Comparison of ENCODE assay signal across 18 cellular contexts in the genomic region with DNA sequence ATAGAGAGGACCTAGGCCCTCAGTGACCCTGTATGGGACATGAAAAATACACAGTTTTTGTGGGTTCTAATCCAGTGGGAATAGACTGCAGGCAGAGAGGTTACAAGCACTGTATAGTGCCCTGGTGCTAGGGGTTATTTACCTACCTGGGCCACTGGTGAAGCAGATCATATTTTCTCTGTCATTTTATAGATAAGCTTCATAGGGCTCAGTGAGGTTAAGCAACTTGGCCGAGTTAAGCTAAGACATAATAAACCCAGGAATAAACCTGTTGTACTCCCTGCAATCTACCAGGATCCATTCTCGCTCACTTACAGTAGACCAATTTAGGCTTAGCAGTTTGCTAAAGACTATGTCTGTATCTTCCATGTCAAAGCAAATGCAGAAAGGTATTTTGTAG.
DNase-seq lines count a peak whose midpoint lies in the region; ATAC-seq and TF ChIP-seq lines count a peak whose summit lies in the region.
"Had no signal": no experiment of that assay in that cellular context is flagged by ENCODE, and none has a peak within 500 bp of the region (broad histone marks: within the 10 kb centered on the region; RNA-seq: fewer than 3 reads in every experiment).

No MANE protein-coding gene starts in this region.

- DNase-seq in hepatocyte (ENCODE audit: low spot score) (no peak), mucosa of descending colon (peak in 1 of 3 donors; percentile 5), GM13977 (ENCODE audit: low spot score) (no peak), SK-N-SH (no peak)
- no peak for DNase-seq in natural killer cell treated with Interleukin-12 subunit alpha and Interleukin-12 subunit beta and Interleukin-15 and Interleukin-18, amount 100 ng/mL, for 72 hours (ENCODE audit: low spot score)
- DNase-seq: AML-193; Caco-2; Calu3; CD4-positive, alpha-beta T cell; CD8-positive, alpha-beta T cell; DMS79 treated with DMSO at 0.1 percent for 48 hours; GF-D8 had no signal

- H3K4me3 ChIP-seq in SU-DHL-6 (ENCODE audit: insufficient read depth, low read length, poor library complexity, severe bottlenecking) (no peak overlapping the region), hepatocyte (no peak overlapping the region), mucosa of descending colon (no peak overlapping the region), SK-N-SH (ENCODE audit: low read depth in 2 of 2, low read length in 1 of 2) (no peak overlapping the region)
- H3K4me3 ChIP-seq: A549; BLaER1 treated with 17β-estradiol and CSF1 and Interleukin-3, amounts not matched to agents 10 nM and 100 nM had no signal

- H3K27me3 ChIP-seq in SU-DHL-6 (ENCODE audit: low read length): no peaks in the 10 kb centered on the region
- H3K27me3 ChIP-seq in hepatocyte: no peaks in the 10 kb centered on the region
- no peaks in the 10 kb centered on the region for H3K27me3 ChIP-seq in SK-N-SH (ENCODE audit: insufficient read depth)
- H3K27me3 ChIP-seq: BLaER1 treated with 17β-estradiol and CSF1 and Interleukin-3, amounts not matched to agents 10 nM and 100 nM had no signal

- H3K4me2 ChIP-seq in SU-DHL-6 (ENCODE audit: low read depth, low read length, poor library complexity, severe bottlenecking) (no peak overlapping the region), hepatocyte (no peak overlapping the region), SK-N-SH (no peak overlapping the region)
- H3K4me2 ChIP-seq: A549; BLaER1 treated with 17β-estradiol and CSF1 and Interleukin-3, amounts not matched to agents 10 nM and 100 nM had no signal

- intact Hi-C loops in mucosa of descending colon (cut with DNase I, micrococcal nuclease): no loop called here

- H3K36me3 ChIP-seq in SU-DHL-6 (ENCODE audit: low read length) (no peaks in the 10 kb centered on the region), hepatocyte (replicated peaks; ENCODE audit: insufficient read depth, low read depth) (no peaks in the 10 kb centered on the region), mucosa of descending colon (ENCODE audit: low read depth) (no peaks in the 10 kb centered on the region), SK-N-SH (replicated peaks in 1 of 2; ENCODE audit: control insufficient read depth in 1 of 2, insufficient read depth in 2 of 2, low read length in 1 of 2) (no peaks in the 10 kb centered on the region)
- H3K36me3 ChIP-seq: BLaER1 treated with 17β-estradiol and CSF1 and Interleukin-3, amounts not matched to agents 10 nM and 100 nM had no signal

- H3K9ac ChIP-seq in SU-DHL-6 (ENCODE audit: low read length): no peak overlapping the region
- H3K9ac ChIP-seq in SK-N-SH: no peak overlapping the region
- H3K9ac ChIP-seq: BLaER1 treated with 17β-estradiol and CSF1 and Interleukin-3, amounts not matched to agents 10 nM and 100 nM had no signal

- H3K9me2 ChIP-seq in SU-DHL-6 (replicated peaks; ENCODE audit: insufficient read depth, low read length) (no peaks in the 10 kb centered on the region), hepatocyte (replicated peaks; ENCODE audit: insufficient read depth) (no peaks in the 10 kb centered on the region), SK-N-SH (0 out of 2 replicates have a peak, but pooled peaks cover 3% of the 10 kb centered on the region)

- H3K4me1 ChIP-seq in hepatocyte (ENCODE audit: insufficient read depth): peaks cover 5% of the 10 kb centered on the region
- no peaks in the 10 kb centered on the region for H3K4me1 ChIP-seq in mucosa of descending colon (ENCODE audit: low read depth)
- H3K4me1 ChIP-seq in SK-N-SH (ENCODE audit: control insufficient read depth in 1 of 2, insufficient read depth in 2 of 2, low read depth in 1 of 2, low read length in 1 of 2): no peaks in the 10 kb centered on the region
- H3K4me1 ChIP-seq: BLaER1 treated with 17β-estradiol and CSF1 and Interleukin-3, amounts not matched to agents 10 nM and 100 nM had no signal

- H3K4me1 Mint-ChIP-seq in natural killer cell treated with Interleukin-12 subunit alpha and Interleukin-12 subunit beta and Interleukin-15 and Interleukin-18, amount 100 ng/mL, for 72 hours (ENCODE audit: low read depth in 2 of 2): no peaks in the 10 kb centered on the region
- H3K4me1 Mint-ChIP-seq: B cell had no signal

- CTCF ChIA-PET in SK-N-SH (lab: Yijun Ruan, JAX): no interaction called here

- no peak for TF ChIP-seq CTCF in SU-DHL-6 (IDR thresholded peaks at IDR 0.05; ENCODE audit: insufficient read depth, low read length, poor library complexity, severe bottlenecking)
- no peak for TF ChIP-seq CTCF in hepatocyte (IDR thresholded peaks at IDR 0.05; ENCODE audit: poor library complexity)
- no peak for TF ChIP-seq CTCF in mucosa of descending colon (IDR thresholded peaks at IDR 0.05)
- no peak for TF ChIP-seq CTCF in GM13977 (IDR thresholded peaks at IDR 0.05; ENCODE audit: extremely low read depth, insufficient read depth, missing control alignments)
- TF ChIP-seq CTCF in SK-N-SH (IDR thresholded peaks at IDR 0.05): no peak

- H3K27me3 Mint-ChIP-seq in natural killer cell treated with Interleukin-12 subunit alpha and Interleukin-12 subunit beta and Interleukin-15 and Interleukin-18, amount 100 ng/mL, for 72 hours: no peaks in the 10 kb centered on the region
- H3K27me3 Mint-ChIP-seq: B cell; CD4-positive, alpha-beta T cell had no signal

- H3K9me3 Mint-ChIP-seq in natural killer cell treated with Interleukin-12 subunit alpha and Interleukin-12 subunit beta and Interleukin-15 and Interleukin-18, amount 100 ng/mL, for 72 hours: peaks cover 11% of the 10 kb centered on the region

- H3F3A ChIP-seq in SU-DHL-6 (ENCODE audit: insufficient read depth): no peaks in the 10 kb centered on the region; the same call in 1 of the 2 replicates
- H3F3A ChIP-seq in SK-N-SH (replicated peaks; ENCODE audit: insufficient read depth): no peaks in the 10 kb centered on the region

- POLR2A ChIA-PET in SK-N-SH (lab: Yijun Ruan, JAX): no interaction called here

- peak; percentile 59 for ATAC-seq in mucosa of descending colon
- no peak for ATAC-seq in natural killer cell treated with Interleukin-12 subunit alpha and Interleukin-12 subunit beta and Interleukin-15 and Interleukin-18, amount 100 ng/mL, for 72 hours
- ATAC-seq: A549; CD8-positive, alpha-beta T cell had no signal

- H3K9me3 ChIP-seq in SU-DHL-6 (ENCODE audit: insufficient read depth, low read length) (no peaks in the 10 kb centered on the region), hepatocyte (ENCODE audit: low read depth) (no peaks in the 10 kb centered on the region), mucosa of descending colon (no peaks in the 10 kb centered on the region), SK-N-SH (no peaks in the 10 kb centered on the region)
- H3K9me3 ChIP-seq: A549; BLaER1 treated with 17β-estradiol and CSF1 and Interleukin-3, amounts not matched to agents 10 nM and 100 nM; Caco-2 had no signal

- H3K27ac Mint-ChIP-seq in natural killer cell treated with Interleukin-12 subunit alpha and Interleukin-12 subunit beta and Interleukin-15 and Interleukin-18, amount 100 ng/mL, for 72 hours: no peak overlapping the region
- H3K27ac Mint-ChIP-seq: B cell; CD4-positive, alpha-beta T cell; CD8-positive, alpha-beta T cell had no signal

- in situ Hi-C loops in GM13977 (cut with MboI; ENCODE audit: low pct_unique_long_range_greater_than_20kb, low sequenced_read_pairs, unreplicated experiment): no loop called here

- H3K27ac ChIP-seq in SU-DHL-6 (ENCODE audit: low read depth, low read length): no peak overlapping the region
- peak overlapping the region; percentile 19 for H3K27ac ChIP-seq in hepatocyte
- no peak overlapping the region for H3K27ac ChIP-seq in SK-N-SH (ENCODE audit: low read depth in 2 of 2, low read length in 1 of 2)
- H3K27ac ChIP-seq: 22Rv1; A549; BLaER1 treated with 17β-estradiol and CSF1 and Interleukin-3, amounts not matched to agents 10 nM and 100 nM; C4-2B had no signal

- no peak for TF ChIP-seq RAD21 in SK-N-SH (IDR thresholded peaks at IDR 0.05; ENCODE audit: low read length)

- 65% methylated on average over 2 of the region's 2 CpGs for whole genome bisulfite sequencing in hepatocyte (ENCODE audit: low lambda C conversion rate, missing lambda C conversion rate)
- WGBS in SK-N-SH (ENCODE audit: low lambda C conversion rate): 0% methylated on average over 2 of the region's 2 CpGs

- H4K20me1 ChIP-seq in SU-DHL-6 (ENCODE audit: low read depth, low read length) (no peaks in the 10 kb centered on the region), hepatocyte (ENCODE audit: insufficient read depth, poor library complexity, severe bottlenecking) (no peaks in the 10 kb centered on the region), SK-N-SH (ENCODE audit: insufficient read depth) (no peaks in the 10 kb centered on the region)
- H4K20me1 ChIP-seq: BLaER1 treated with 17β-estradiol and CSF1 and Interleukin-3, amounts not matched to agents 10 nM and 100 nM had no signal

- no peak for TF ChIP-seq EP300 in SK-N-SH (IDR thresholded peaks at IDR 0.05; ENCODE audit: borderline replicate concordance in 1 of 2, low read depth in 1 of 2, low read length in 1 of 2)

- peaks cover 4% of the 10 kb centered on the region for H3K36me3 Mint-ChIP-seq in natural killer cell treated with Interleukin-12 subunit alpha and Interleukin-12 subunit beta and Interleukin-15 and Interleukin-18, amount 100 ng/mL, for 72 hours
- H3K36me3 Mint-ChIP-seq: CD8-positive, alpha-beta T cell had no signal

- H3K4me3 Mint-ChIP-seq in natural killer cell treated with Interleukin-12 subunit alpha and Interleukin-12 subunit beta and Interleukin-15 and Interleukin-18, amount 100 ng/mL, for 72 hours: no peak overlapping the region
- H3K4me3 Mint-ChIP-seq: B cell; CD4-positive, alpha-beta T cell; CD8-positive, alpha-beta T cell had no signal

- H2AFZ ChIP-seq in SU-DHL-6 (ENCODE audit: low read depth, low read length, severe bottlenecking) (peak overlapping the region; percentile 46), hepatocyte (no peak overlapping the region), SK-N-SH (ENCODE audit: low read depth) (no peak overlapping the region)

- H3K79me2 ChIP-seq in SU-DHL-6 (ENCODE audit: insufficient read depth, low read length) (no peaks in the 10 kb centered on the region), hepatocyte (no peaks in the 10 kb centered on the region), SK-N-SH (ENCODE audit: insufficient read depth) (no peaks in the 10 kb centered on the region)

TF ChIP-seq in SK-N-SH, 30 proteins besides CTCF, POLR2A, EP300 and RAD21 (continues in another document):
- TF ChIP-seq, protein P1, sequence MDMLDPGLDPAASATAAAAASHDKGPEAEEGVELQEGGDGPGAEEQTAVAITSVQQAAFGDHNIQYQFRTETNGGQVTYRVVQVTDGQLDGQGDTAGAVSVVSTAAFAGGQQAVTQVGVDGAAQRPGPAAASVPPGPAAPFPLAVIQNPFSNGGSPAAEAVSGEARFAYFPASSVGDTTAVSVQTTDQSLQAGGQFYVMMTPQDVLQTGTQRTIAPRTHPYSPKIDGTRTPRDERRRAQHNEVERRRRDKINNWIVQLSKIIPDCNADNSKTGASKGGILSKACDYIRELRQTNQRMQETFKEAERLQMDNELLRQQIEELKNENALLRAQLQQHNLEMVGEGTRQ (IDR thresholded peaks at IDR 0.05; ENCODE audit: borderline replicate concordance, low read depth, low read length): no peak
- TF ChIP-seq RCOR1 (IDR thresholded peaks at IDR 0.05; ENCODE audit: low read length) (no peak), POLR2AphosphoS5 (IDR thresholded peaks at IDR 0.05; ENCODE audit: low read depth, low read length) (no peak), FOXM1 (IDR thresholded peaks at IDR 0.05; ENCODE audit: low read depth) (no peak)
